ENCODE assay signal across 20 cellular contexts in genomic region chr1:67812225-67812624, GRCh38. TPM values are rescaled to one million over a fixed set of nuclear protein-coding genes. Genes with fewer than 3 reads are reported as not detected.
"Had no signal": no experiment of that assay in that cellular context is flagged by ENCODE, and none has a peak within 500 bp of the region (broad histone marks: within the 10 kb centered on the region; RNA-seq: fewer than 3 reads in every experiment).

No MANE protein-coding gene starts in this region.

- H3K4me1 ChIP-seq: prostate gland had no signal

- H3K27ac ChIP-seq: brain microvascular endothelial cell, colonic mucosa, epithelial cell of prostate, prostate gland had no signal

- H3K27ac Mint-ChIP-seq: activated CD8-positive, alpha-beta T cell treated with anti-CD3 and anti-CD28 coated beads, Interleukin-2, amount 10 ng/mL, durations not matched to agents 7 days and 5 days; activated naive CD4-positive, alpha-beta T cell treated with anti-CD3 and anti-CD28 coated beads, Interleukin-2, amount 50 U/mL, for 24 hours; activated T-helper 1 cell treated with anti-CD3 and anti-CD28 coated beads, Interleukin-12 subunit alpha, Interleukin-12 subunit beta, Interleukin-2, Interleukin-4 antibody, amounts not matched to agents 30 ng/mL and 10 ng/mL and 1 ng/mL, durations not matched to agents 14 hours and 24 hours and 36 hours; endodermal cell; naive thymus-derived CD8-positive, alpha-beta T cell; stimulated activated effector memory CD8-positive, alpha-beta T cell treated with anti-CD3 and anti-CD28 coated beads, Interleukin-12 subunit alpha, Interleukin-12 subunit beta, amount 100 ng/mL, for 72 hours; stimulated activated naive CD8-positive, alpha-beta T cell treated with anti-CD3 and anti-CD28 coated beads, Interleukin-15, amount 100 ng/mL, for 72 hours had no signal

- H3K4me3 Mint-ChIP-seq: activated CD8-positive, alpha-beta T cell treated with anti-CD3 and anti-CD28 coated beads, Interleukin-2, amount 10 ng/mL, durations not matched to agents 7 days and 5 days; activated naive CD4-positive, alpha-beta T cell treated with anti-CD3 and anti-CD28 coated beads, Interleukin-2, amount 50 U/mL, for 24 hours; activated T-helper 1 cell treated with anti-CD3 and anti-CD28 coated beads, Interleukin-12 subunit alpha, Interleukin-12 subunit beta, Interleukin-2, Interleukin-4 antibody, amounts not matched to agents 30 ng/mL and 10 ng/mL and 1 ng/mL, durations not matched to agents 14 hours and 24 hours and 36 hours; endodermal cell; naive thymus-derived CD8-positive, alpha-beta T cell; stimulated activated effector memory CD8-positive, alpha-beta T cell treated with anti-CD3 and anti-CD28 coated beads, Interleukin-12 subunit alpha, Interleukin-12 subunit beta, amount 100 ng/mL, for 72 hours; stimulated activated naive CD8-positive, alpha-beta T cell treated with anti-CD3 and anti-CD28 coated beads, Interleukin-15, amount 100 ng/mL, for 72 hours had no signal

- H3K27me3 Mint-ChIP-seq: activated naive CD4-positive, alpha-beta T cell treated with anti-CD3 and anti-CD28 coated beads, Interleukin-2, amount 50 U/mL, for 24 hours had no signal

- H3K4me3 ChIP-seq: colonic mucosa, prostate gland, upper lobe of left lung had no signal

- DNase-seq: activated CD4-positive, alpha-beta T cell treated with anti-CD3 and anti-CD28 coated beads for 1 hour; activated CD4-positive, alpha-beta T cell treated with anti-CD3 and anti-CD28 coated beads, Interleukin-2, amount 50 U/mL, for 1 hour; activated CD8-positive, alpha-beta T cell treated with anti-CD3 and anti-CD28 coated beads, Interleukin-2, amount 10 ng/mL, durations not matched to agents 7 days and 5 days; activated gamma-delta T cell treated with Interleukin-2 at 50 U/mL for 16 hours; anterior cingulate cortex; brain microvascular endothelial cell; colonic mucosa; endodermal cell; naive thymus-derived CD8-positive, alpha-beta T cell; SK-N-SH; stimulated activated CD4-positive, alpha-beta T cell treated with anti-CD3 and anti-CD28 coated beads, Interleukin-2, amount 100 ng/mL, for 24 hours; stimulated activated naive CD8-positive, alpha-beta T cell treated with anti-CD3 and anti-CD28 coated beads, Interleukin-15, amount 100 ng/mL, for 72 hours; T-helper 2 cell; upper lobe of left lung had no signal

- H3K36me3 Mint-ChIP-seq: activated naive CD4-positive, alpha-beta T cell treated with anti-CD3 and anti-CD28 coated beads, Interleukin-2, amount 50 U/mL, for 24 hours; naive thymus-derived CD8-positive, alpha-beta T cell; stimulated activated effector memory CD8-positive, alpha-beta T cell treated with anti-CD3 and anti-CD28 coated beads, Interleukin-12 subunit alpha, Interleukin-12 subunit beta, amount 100 ng/mL, for 72 hours had no signal

- H3K27me3 ChIP-seq: brain microvascular endothelial cell, colonic mucosa, upper lobe of left lung had no signal

- H3K4me1 Mint-ChIP-seq: activated naive CD4-positive, alpha-beta T cell treated with anti-CD3 and anti-CD28 coated beads, Interleukin-2, amount 50 U/mL, for 24 hours; naive thymus-derived CD8-positive, alpha-beta T cell; stimulated activated effector memory CD8-positive, alpha-beta T cell treated with anti-CD3 and anti-CD28 coated beads, Interleukin-12 subunit alpha, Interleukin-12 subunit beta, amount 100 ng/mL, for 72 hours; stimulated activated naive CD8-positive, alpha-beta T cell treated with anti-CD3 and anti-CD28 coated beads, Interleukin-15, amount 100 ng/mL, for 72 hours had no signal

- H3K9me3 ChIP-seq: colonic mucosa, prostate gland, SK-N-SH, upper lobe of left lung had no signal

- H3K9me3 Mint-ChIP-seq: activated naive CD4-positive, alpha-beta T cell treated with anti-CD3 and anti-CD28 coated beads, Interleukin-2, amount 50 U/mL, for 24 hours; activated T-helper 1 cell treated with anti-CD3 and anti-CD28 coated beads, Interleukin-12 subunit alpha, Interleukin-12 subunit beta, Interleukin-2, Interleukin-4 antibody, amounts not matched to agents 30 ng/mL and 10 ng/mL and 1 ng/mL, durations not matched to agents 14 hours and 24 hours and 36 hours; stimulated activated effector memory CD8-positive, alpha-beta T cell treated with anti-CD3 and anti-CD28 coated beads, Interleukin-12 subunit alpha, Interleukin-12 subunit beta, amount 100 ng/mL, for 72 hours; stimulated activated naive CD8-positive, alpha-beta T cell treated with anti-CD3 and anti-CD28 coated beads, Interleukin-15, amount 100 ng/mL, for 72 hours had no signal

- H3K36me3 ChIP-seq: colonic mucosa, prostate gland, upper lobe of left lung had no signal

- ATAC-seq: activated CD8-positive, alpha-beta T cell treated with anti-CD3 and anti-CD28 coated beads, Interleukin-2, amount 10 ng/mL, durations not matched to agents 7 days and 5 days; left lobe of liver; naive thymus-derived CD8-positive, alpha-beta T cell; stimulated activated effector memory CD8-positive, alpha-beta T cell treated with anti-CD3 and anti-CD28 coated beads, Interleukin-12 subunit alpha, Interleukin-12 subunit beta, amount 100 ng/mL, for 72 hours; stimulated activated naive CD8-positive, alpha-beta T cell treated with anti-CD3 and anti-CD28 coated beads, Interleukin-15, amount 100 ng/mL, for 72 hours had no signal

RNA-seq across cellular contexts. Expression of gene GNG12, which starts 21.0 kb away (rescaled TPM):
- total RNA-seq: activated CD8-positive, alpha-beta T cell treated with anti-CD3 and anti-CD28 coated beads, Interleukin-2, amount 10 ng/mL, durations not matched to agents 7 days and 5 days; naive thymus-derived CD8-positive, alpha-beta T cell had no signal
